ENCODE assay signal across 7 cellular contexts in genomic region chr7:7679620-7680019, GRCh38. TPM values are rescaled to one million over a fixed set of nuclear protein-coding genes. Genes with fewer than 3 reads are reported as not detected.
DNase-seq lines count a peak whose midpoint lies in the region; ATAC-seq, FAIRE-seq and TF ChIP-seq lines count a peak whose summit lies in the region.
"Not testable (repeated sequence)": the region's sequence is repeated elsewhere in the genome, so short reads cannot be mapped to it uniquely, and the experiment has no call there.

No MANE protein-coding gene starts in this region.

- not testable (repeated sequence) for H3K27ac ChIP-seq in kidney (ENCODE audit: low read depth in 2 of 2, low read length in 2 of 2)

- peak overlapping the region; percentile 47 for H3K27ac Mint-ChIP-seq in activated B cell treated with CpG ODN at 0.5 μM for 24 hours

- not testable (repeated sequence) for H3K9me3 Mint-ChIP-seq in activated B cell treated with CpG ODN at 0.5 μM for 24 hours

- H3K27me3 Mint-ChIP-seq in activated B cell treated with CpG ODN at 0.5 μM for 24 hours = not testable (repeated sequence)

- not testable (repeated sequence) for H3K4me3 ChIP-seq in kidney (ENCODE audit: low read length in 2 of 2)

- intact Hi-C loops in activated B cell treated with CpG ODN at 0.5 μM for 24 hours (cut with micrococcal nuclease) = loop anchor here (2.0 to 5.0 kb wide), 3 partner anchors 289 to 618 kb away; partner anchors contain the start of gene GLCCI1
- intact Hi-C loops in kidney (cut with DNase I) = not testable (repeated sequence)

- CTCF ChIA-PET in activated B cell treated with CpG ODN at 0.5 μM for 24 hours (lab: Charles Lee) = interaction anchor here (1.8 to 3.2 kb wide), 4 partner anchors 81 to 510 kb away, joined by 6 to 89 read pairs (median 35); no protein-coding TSS in a partner anchor

- ATAC-seq in activated B cell treated with CpG ODN at 0.5 μM for 24 hours (ENCODE audit: low read depth) = not testable (repeated sequence)

- DNase-seq in DMS153 (lab: John Stamatoyannopoulos, UW) (peak; percentile 61), NCI-H1930 (lab: John Stamatoyannopoulos, UW) (peak; percentile 19 to 43), NCI-H69 (lab: John Stamatoyannopoulos, UW) (peak; percentile 58), renal cortical epithelial cell (ENCODE audit: low read depth) (peak; percentile 10)
- not testable (repeated sequence) for DNase-seq in RCC 7860 (ENCODE audit: low spot score); activated B cell treated with CpG ODN at 0.5 μM for 24 hours; kidney

- H3K36me3 ChIP-seq in kidney (ENCODE audit: control insufficient read depth in 1 of 2, insufficient read depth in 2 of 2, low read length in 2 of 2) = not testable (repeated sequence)

- POLR2A ChIA-PET in activated B cell treated with CpG ODN at 0.5 μM for 24 hours (lab: Charles Lee) = not testable (repeated sequence)

- FAIRE-seq in RCC 7860 (lab: Jason Lieb, UNC) = peak; percentile 64
- peak; percentile 21 for FAIRE-seq in kidney (lab: Jason Lieb, UNC)

- not testable (repeated sequence) for H3K9me3 ChIP-seq in kidney (ENCODE audit: control insufficient read depth in 1 of 2, low read length in 2 of 2)

- not testable (repeated sequence) for H3K4me3 Mint-ChIP-seq in activated B cell treated with CpG ODN at 0.5 μM for 24 hours

- H3K4me1 Mint-ChIP-seq in activated B cell treated with CpG ODN at 0.5 μM for 24 hours = peaks cover 33% of the 10 kb centered on the region

- not testable (repeated sequence) for H3K9ac ChIP-seq in kidney (ENCODE audit: low read length in 2 of 2)

- not testable (repeated sequence) for H3K4me1 ChIP-seq in kidney (ENCODE audit: control insufficient read depth in 1 of 2, insufficient read depth in 1 of 2, low read depth in 1 of 2, low read length in 2 of 2)

- TF ChIP-seq CTCF in activated B cell treated with CpG ODN at 0.5 μM for 24 hours (IDR thresholded peaks at IDR 0.05); kidney (IDR thresholded peaks at IDR 0.05; ENCODE audit: borderline replicate concordance, extremely low read depth, insufficient read depth): not testable (repeated sequence)

- peaks cover 23% of the 10 kb centered on the region for H3K36me3 Mint-ChIP-seq in activated B cell treated with CpG ODN at 0.5 μM for 24 hours (ENCODE audit: low read depth)

RNA-seq across cellular contexts. Expression of gene RPA3, which starts 38.8 kb away (rescaled TPM):
- 64.9 and 83.2 TPM in 2 replicates for total RNA-seq in activated B cell treated with CpG ODN at 0.5 μM for 24 hours
- 33.7 TPM for total RNA-seq in kidney
- polyA plus RNA-seq in kidney (ENCODE audit: insufficient read depth, low read depth, low replicate concordance) = 59.4 TPM
- 22.2 and 49.5 TPM in 2 replicates for total RNA-seq in renal cortical epithelial cell

RNA-seq across cellular contexts. Expression of gene UMAD1, which starts 39.1 kb away (rescaled TPM):
- total RNA-seq in activated B cell treated with CpG ODN at 0.5 μM for 24 hours (13.9 and 15.4 TPM in 2 replicates), kidney (18.0 TPM), renal cortical epithelial cell (19.3 and 24.2 TPM in 2 replicates)
- polyA plus RNA-seq in kidney (ENCODE audit: insufficient read depth, low read depth, low replicate concordance) = 20.3 TPM
